Comparison of ENCODE assay signal across 8 cellular contexts in genomic region chr10:31032515-31033132, GRCh38. TPM values are rescaled to one million over a fixed set of nuclear protein-coding genes. Genes with fewer than 3 reads are reported as not detected.
DNase-seq lines count a peak whose midpoint lies in the region; ATAC-seq lines count a peak whose summit lies in the region.

No MANE protein-coding gene starts in this region.

- H3K36me3 ChIP-seq in mesodermal cell (ENCODE audit: control insufficient read depth, insufficient read depth, low read length) (no peaks in the 10 kb centered on the region), urinary bladder (ENCODE audit: insufficient read depth) (no peaks in the 10 kb centered on the region)

- H3K9me3 Mint-ChIP-seq in activated naive CD4-positive, alpha-beta T cell treated with anti-CD3 and anti-CD28 coated beads, Interleukin-2, amount 10 ng/mL, durations not matched to agents 7 days and 5 days = no peaks in the 10 kb centered on the region

- ATAC-seq in GM18861 (IDR thresholded peaks at IDR 0.05; ENCODE audit: unreplicated experiment) (no peak), HG02678 (IDR thresholded peaks at IDR 0.05; ENCODE audit: unreplicated experiment) (no peak)

- peak overlapping the region; percentile 79 for H3K4me3 Mint-ChIP-seq in activated naive CD4-positive, alpha-beta T cell treated with anti-CD3 and anti-CD28 coated beads, Interleukin-2, amount 10 ng/mL, durations not matched to agents 7 days and 5 days

- no peaks in the 10 kb centered on the region for H3K27me3 Mint-ChIP-seq in activated naive CD4-positive, alpha-beta T cell treated with anti-CD3 and anti-CD28 coated beads, Interleukin-2, amount 10 ng/mL, durations not matched to agents 7 days and 5 days

- WGBS in mesodermal cell (ENCODE audit: insufficient coverage in 2 of 2), 2 experiments = 50 to 56% methylated on average over 27 to 28 of the region's 33 CpGs
- 38% methylated on average over 33 of the region's 33 CpGs for WGBS in urinary bladder

- no peaks in the 10 kb centered on the region for H3K9me3 ChIP-seq in mesodermal cell (ENCODE audit: control insufficient read depth, low read length)

- H3K4me3 ChIP-seq in mesodermal cell (ENCODE audit: extremely low read depth, insufficient read depth, low read length, poor library complexity, severe bottlenecking) (peak overlapping the region; percentile 59), urinary bladder (ENCODE audit: low read depth, low read length) (peak overlapping the region; percentile 33)

- H3K36me3 Mint-ChIP-seq in activated naive CD4-positive, alpha-beta T cell treated with anti-CD3 and anti-CD28 coated beads, Interleukin-2, amount 10 ng/mL, durations not matched to agents 7 days and 5 days = no peaks in the 10 kb centered on the region

- CTCF ChIA-PET in activated naive CD4-positive, alpha-beta T cell treated with anti-CD3 and anti-CD28 coated beads, Interleukin-2, amount 10 ng/mL, durations not matched to agents 7 days and 5 days (lab: Charles Lee) = interaction anchor here (0.8 to 3.2 kb wide), 5 partner anchors 34 to 292 kb away, joined by 3 to 14 read pairs (median 4); no protein-coding TSS in a partner anchor

- peaks cover 9% of the 10 kb centered on the region for H3K4me1 ChIP-seq in mesodermal cell (ENCODE audit: control insufficient read depth, insufficient read depth, low read length, poor library complexity, severe bottlenecking)
- no peaks in the 10 kb centered on the region for H3K4me1 ChIP-seq in urinary bladder (ENCODE audit: insufficient read depth)

- peak overlapping the region; percentile 97 for H3K27ac Mint-ChIP-seq in activated naive CD4-positive, alpha-beta T cell treated with anti-CD3 and anti-CD28 coated beads, Interleukin-2, amount 10 ng/mL, durations not matched to agents 7 days and 5 days

- DNase-seq in activated naive CD4-positive, alpha-beta T cell treated with anti-CD3 and anti-CD28 coated beads, Interleukin-2, amount 10 ng/mL, durations not matched to agents 7 days and 5 days = no peak
- DNase-seq in activated naive CD4-positive, alpha-beta T cell treated with anti-CD3 and anti-CD28 coated beads, Interleukin-2, amount 50 U/mL, for 16 hours = no peak
- DNase-seq in caudate nucleus (lab: John Stamatoyannopoulos, UW) (peak in 1 of 61 donors; percentile 42), NOMO-1 treated with DMSO at 0.1 percent for 48 hours (lab: John Stamatoyannopoulos, UW; ENCODE audit: unreplicated experiment) (no peak)

- peaks cover 18% of the 10 kb centered on the region for H3K4me1 Mint-ChIP-seq in activated naive CD4-positive, alpha-beta T cell treated with anti-CD3 and anti-CD28 coated beads, Interleukin-2, amount 10 ng/mL, durations not matched to agents 7 days and 5 days

- peak overlapping the region; percentile 99 for H3K27ac ChIP-seq in caudate nucleus (ENCODE audit: low read depth, low read length)
- peak overlapping the region; percentile 99 for H3K27ac ChIP-seq in mesodermal cell (ENCODE audit: low read depth, low read length, severe bottlenecking)
- H3K27ac ChIP-seq in urinary bladder (ENCODE audit: low read depth) = peak overlapping the region; percentile 60

RNA-seq across cellular contexts. Expression of gene ZNF438, which starts 1.0 kb away (rescaled TPM):
- polyA plus RNA-seq in mesodermal cell (2013, experiment 1 of 2) = 3.7 TPM
- polyA plus RNA-seq in mesodermal cell (2013, experiment 2 of 2) = 2.7 TPM
- total RNA-seq in urinary bladder = 8.6 TPM
- 11.5 TPM for polyA plus RNA-seq in urinary bladder
